In the genomic region with DNA sequence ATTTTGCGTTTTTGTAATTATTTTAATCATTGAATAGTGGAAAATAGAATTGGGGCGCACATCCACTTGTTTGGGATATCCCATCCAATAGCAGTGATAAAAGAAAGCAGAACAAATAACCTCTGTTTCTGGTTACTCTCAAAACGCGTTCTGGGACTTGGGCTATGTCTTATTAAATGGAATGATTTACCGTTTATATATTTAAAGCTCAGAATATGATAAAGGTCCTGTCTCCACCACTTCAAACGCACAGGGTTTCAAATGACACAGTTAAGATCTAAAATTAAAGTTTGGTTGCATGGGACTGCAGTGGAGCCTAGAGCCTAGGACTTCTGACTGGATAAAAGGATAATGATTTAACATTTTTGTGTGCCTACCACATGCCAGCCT, we compare ENCODE assay signal across 8 cellular contexts. TPM values are rescaled to one million over a fixed set of nuclear protein-coding genes. Genes with fewer than 3 reads are reported as not detected.
DNase-seq lines count a peak whose midpoint lies in the region; ATAC-seq and TF ChIP-seq lines count a peak whose summit lies in the region.

No MANE protein-coding gene starts in this region.

- WGBS in IMR-90 (ENCODE audit: extremely low coverage in 2 of 2, insufficient read length in 1 of 2), 2 experiments, result no CpG with 5 or more reads among the region's 6 CpGs

- peak overlapping the region; percentile 97 for H2BK5ac ChIP-seq in IMR-90 (ENCODE audit: low read depth, low read length, poor library complexity, severe bottlenecking)

- H3K27ac ChIP-seq in AG04450 (ENCODE audit: low read depth, low read length) (peak overlapping the region; percentile 42), IMR-90 (ENCODE audit: insufficient read depth, low read length) (peak overlapping the region; percentile 37; the same call in 1 of the 2 replicates)

- H4K20me1 ChIP-seq in IMR-90 (ENCODE audit: insufficient read depth, low read length), result peaks cover 27% of the 10 kb centered on the region

- TF ChIP-seq CTCF in AG04450 (IDR thresholded peaks at IDR 0.05; ENCODE audit: low read depth, low read length), result no peak
- TF ChIP-seq CTCF in IMR-90 (conservative IDR thresholded peaks at IDR 0.05; ENCODE audit: low read depth, low read length), result no peak
- no peak for TF ChIP-seq CTCF in choroid plexus epithelial cell (conservative IDR thresholded peaks at IDR 0.05; ENCODE audit: low read depth, low read length)

- no peak overlapping the region for H2AK5ac ChIP-seq in IMR-90 (ENCODE audit: low read depth, low read length)

- H3K4me3 Mint-ChIP-seq in naive thymus-derived CD8-positive, alpha-beta T cell, result peak overlapping the region; percentile 96 to 100 (median 99)

- peak overlapping the region; percentile 100; the same call in 1 of the 2 replicates for H3K23ac ChIP-seq in IMR-90 (ENCODE audit: low read depth, low read length)

- H2BK120ac ChIP-seq in IMR-90 (ENCODE audit: low read depth, low read length), result peak overlapping the region; percentile 2; the same call in 1 of the 2 replicates

- H3K4me3 ChIP-seq in AG04450 (ENCODE audit: low read depth, low read length), result no peak overlapping the region
- no peak overlapping the region for H3K4me3 ChIP-seq in IMR-90 (ENCODE audit: insufficient read depth, low read depth, low read length)
- peak overlapping the region; percentile 17 for H3K4me3 ChIP-seq in choroid plexus epithelial cell (ENCODE audit: low read depth, low read length)

- in situ Hi-C loops in IMR-90 (cut with MboI; ENCODE audit: low sequenced_read_pairs), result no loop called here

- no peak overlapping the region for H2BK20ac ChIP-seq in IMR-90 (ENCODE audit: low read depth, low read length)

- H3K4me1 Mint-ChIP-seq in naive thymus-derived CD8-positive, alpha-beta T cell, result peaks cover 33 to 60% (median 50%) of the 10 kb centered on the region in 4 donors

- no peak overlapping the region for H3K18ac ChIP-seq in IMR-90 (ENCODE audit: low read depth, low read length)

- H3K27me3 Mint-ChIP-seq in naive thymus-derived CD8-positive, alpha-beta T cell, result peaks cover 0 to 1% (median 0%) of the 10 kb centered on the region in 5 donors

- H4K5ac ChIP-seq in IMR-90 (ENCODE audit: low read depth, low read length), result no peak overlapping the region

- DNase-seq in AG04450 (ENCODE audit: low read depth, low spot score) (no peak), IMR-90 (no peak), choroid plexus epithelial cell (ENCODE audit: low read depth) (no peak), head of caudate nucleus (no peak)
- DNase-seq in naive thymus-derived CD8-positive, alpha-beta T cell, result no peak

- no peak overlapping the region for H2AFZ ChIP-seq in IMR-90 (replicated peaks; ENCODE audit: low read length, poor library complexity)

- H3K14ac ChIP-seq in IMR-90 (replicated peaks; ENCODE audit: low read depth, low read length), result peak overlapping the region; percentile 75; the same call in 1 of the 2 replicates

- no TSS peak for BruUV-seq in IMR-90 (replicated peaks; lab: Mats Ljungman, UMichigan)

- H3K9me3 ChIP-seq in AG04450 (ENCODE audit: control insufficient read depth, insufficient read depth, low read length) (no peaks in the 10 kb centered on the region; the same call in 1 of the 2 replicates), IMR-90 (ENCODE audit: control insufficient read depth, insufficient read depth, low read length) (no peaks in the 10 kb centered on the region)

- no peak for TF ChIP-seq POLR2A in IMR-90 (IDR thresholded peaks at IDR 0.05; ENCODE audit: low read depth, low read length)

- no peaks in the 10 kb centered on the region for H3K27me3 ChIP-seq in AG04450 (ENCODE audit: control insufficient read depth, insufficient read depth, low read length)
- H3K27me3 ChIP-seq in IMR-90 (ENCODE audit: control insufficient read depth, insufficient read depth, low read length), result no peaks in the 10 kb centered on the region

- no peak for TF ChIP-seq RAD21 in IMR-90 (IDR thresholded peaks at IDR 0.05; ENCODE audit: low read length)

- H4K91ac ChIP-seq in IMR-90 (ENCODE audit: insufficient read depth, low read depth, low read length), result peak overlapping the region; percentile 19; the same call in 1 of the 2 replicates

- peaks cover 19% of the 10 kb centered on the region for H3K36me3 ChIP-seq in IMR-90 (ENCODE audit: control insufficient read depth, insufficient read depth, low read length)

- peak overlapping the region; percentile 100 for H3K56ac ChIP-seq in IMR-90 (ENCODE audit: extremely low read depth, insufficient read depth, low read length)

- peaks cover 11 to 43% of the 10 kb centered on the region in 2 experiments for H3K79me1 ChIP-seq in IMR-90 (ENCODE audit: low read depth in 1 of 2, low read length in 2 of 2)

- peak overlapping the region; percentile 6; the same call in 1 of the 2 replicates for H3K9ac ChIP-seq in IMR-90 (ENCODE audit: low read depth, low read length)

- H2BK15ac ChIP-seq in IMR-90 (ENCODE audit: low read depth, low read length), result no peak overlapping the region

- H3K4me1 ChIP-seq in IMR-90 (ENCODE audit: control insufficient read depth, insufficient read depth, low read length), result peaks cover 5% of the 10 kb centered on the region

- no peaks in the 10 kb centered on the region for H3K9me1 ChIP-seq in IMR-90 (ENCODE audit: insufficient read depth, low read length)

- CTCF ChIA-PET in AG04450 (lab: Charles Lee), result interaction anchor here (1.2 to 2.7 kb wide), 3 partner anchors 10 to 197 kb away, joined by 8 to 13 read pairs (median 8); no protein-coding TSS in a partner anchor
- CTCF ChIA-PET in IMR-90 (lab: Yijun Ruan, JAX), result interaction anchor here (0.5 to 1.5 kb wide), 3 partner anchors 197 to 861 kb away, joined by 3 to 4 read pairs (median 4); no protein-coding TSS in a partner anchor

- H3K4ac ChIP-seq in IMR-90 (ENCODE audit: low read depth, low read length), result peak overlapping the region; percentile 100; the same call in 1 of the 2 replicates

- ATAC-seq in IMR-90 (ENCODE audit: low read depth) (no peak), GM21526 (IDR thresholded peaks at IDR 0.05; ENCODE audit: low FRiP score, unreplicated experiment) (no peak), HG02678 (IDR thresholded peaks at IDR 0.05; ENCODE audit: unreplicated experiment) (no peak), GM21825 (IDR thresholded peaks at IDR 0.05; ENCODE audit: unreplicated experiment) (no peak)
- ATAC-seq in naive thymus-derived CD8-positive, alpha-beta T cell, result no peak

- no peak overlapping the region for H2AK9ac ChIP-seq in IMR-90 (replicated peaks; ENCODE audit: low read depth, low read length, poor library complexity)

- peaks cover 0 to 2% (median 0%) of the 10 kb centered on the region in 9 donors for H3K9me3 Mint-ChIP-seq in naive thymus-derived CD8-positive, alpha-beta T cell

- peaks cover 28 to 33% (median 30%) of the 10 kb centered on the region in 3 donors for H3K36me3 Mint-ChIP-seq in naive thymus-derived CD8-positive, alpha-beta T cell

- H4K8ac ChIP-seq in IMR-90 (ENCODE audit: low read depth in 2 of 2, low read length in 2 of 2), result peak overlapping the region; percentile 96 to 100; a peak in 3 of 4 replicates

- intact Hi-C loops in IMR-90 (cut with micrococcal nuclease) (no loop called here), head of caudate nucleus (cut with DNase I) (no loop called here)

- POLR2A ChIA-PET in AG04450 (lab: Yijun Ruan, JAX), result no interaction called here
- POLR2A ChIA-PET in IMR-90 (lab: Charles Lee; ENCODE audit: unreplicated experiment), result no interaction called here
- POLR2A ChIA-PET in naive thymus-derived CD8-positive, alpha-beta T cell (lab: Charles Lee), result interaction anchor here (1.0 to 15.2 kb wide), 9 partner anchors 7 to 367 kb away, joined by 3 to 220 read pairs (median 26); a partner anchor contains a TSS

- dilution Hi-C loops in IMR-90 (cut with HindIII; ENCODE audit: low sequenced_read_pairs, unreplicated experiment), result no loop called here

- H3K27ac Mint-ChIP-seq in naive thymus-derived CD8-positive, alpha-beta T cell, result peak overlapping the region; percentile 96 to 100 (median 98)

- H3K4me2 ChIP-seq in IMR-90 (ENCODE audit: low read depth, low read length), result no peak overlapping the region; the same call in 1 of the 2 replicates

TF ChIP-seq in IMR-90, 13 proteins besides CTCF, POLR2A, EP300 and RAD21 (continues in another document):
- no peak for TF ChIP-seq SMC3 (IDR thresholded peaks at IDR 0.05; ENCODE audit: low read depth, low read length)
- no peak for TF ChIP-seq CHD1 (IDR thresholded peaks at IDR 0.05; ENCODE audit: low read depth, low read length)
- no peak for TF ChIP-seq NFE2L2 (IDR thresholded peaks at IDR 0.05; ENCODE audit: low read depth, low read length)
- TF ChIP-seq, protein P1, sequence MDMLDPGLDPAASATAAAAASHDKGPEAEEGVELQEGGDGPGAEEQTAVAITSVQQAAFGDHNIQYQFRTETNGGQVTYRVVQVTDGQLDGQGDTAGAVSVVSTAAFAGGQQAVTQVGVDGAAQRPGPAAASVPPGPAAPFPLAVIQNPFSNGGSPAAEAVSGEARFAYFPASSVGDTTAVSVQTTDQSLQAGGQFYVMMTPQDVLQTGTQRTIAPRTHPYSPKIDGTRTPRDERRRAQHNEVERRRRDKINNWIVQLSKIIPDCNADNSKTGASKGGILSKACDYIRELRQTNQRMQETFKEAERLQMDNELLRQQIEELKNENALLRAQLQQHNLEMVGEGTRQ (IDR thresholded peaks at IDR 0.05; ENCODE audit: low read depth, low read length), result no peak
- no peak for TF ChIP-seq MXI1 (IDR thresholded peaks at IDR 0.05; ENCODE audit: borderline replicate concordance, low read depth, low read length)
- no peak for TF ChIP-seq RFX5 (IDR thresholded peaks at IDR 0.05; ENCODE audit: low read depth, low read length)
- no peak for TF ChIP-seq BHLHE40 (IDR thresholded peaks at IDR 0.05; ENCODE audit: low read depth, low read length)
- TF ChIP-seq MAFK (IDR thresholded peaks at IDR 0.05; ENCODE audit: low read depth, low read length), result no peak
- TF ChIP-seq, protein P2, sequence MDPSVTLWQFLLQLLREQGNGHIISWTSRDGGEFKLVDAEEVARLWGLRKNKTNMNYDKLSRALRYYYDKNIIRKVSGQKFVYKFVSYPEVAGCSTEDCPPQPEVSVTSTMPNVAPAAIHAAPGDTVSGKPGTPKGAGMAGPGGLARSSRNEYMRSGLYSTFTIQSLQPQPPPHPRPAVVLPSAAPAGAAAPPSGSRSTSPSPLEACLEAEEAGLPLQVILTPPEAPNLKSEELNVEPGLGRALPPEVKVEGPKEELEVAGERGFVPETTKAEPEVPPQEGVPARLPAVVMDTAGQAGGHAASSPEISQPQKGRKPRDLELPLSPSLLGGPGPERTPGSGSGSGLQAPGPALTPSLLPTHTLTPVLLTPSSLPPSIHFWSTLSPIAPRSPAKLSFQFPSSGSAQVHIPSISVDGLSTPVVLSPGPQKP (IDR thresholded peaks at IDR 0.05; ENCODE audit: borderline replicate concordance, low read depth, low read length), result no peak

RNA-seq across cellular contexts. Expression of a gene that starts 2.3 kb away (rescaled TPM):
- polyA plus RNA-seq in AG04450 (2011; rRNA removed) (2,659 and 3,006 TPM in 2 replicates), IMR-90 (2012; rRNA removed) (2,309 and 2,607 TPM in 2 replicates)
- polyA minus RNA-seq in AG04450 (2011; rRNA and poly(A)+ RNA removed), result 2,306 and 2,503 TPM in 2 replicates
- total RNA-seq in IMR-90 (2012; rRNA removed), result 4,053 and 4,346 TPM in 2 replicates
- 891 and 1,297 TPM in 2 replicates for polyA plus RNA-seq in IMR-90 (2012; cell fraction: cytosol; rRNA removed)
- 378 and 1,026 TPM in 2 replicates for polyA plus RNA-seq in IMR-90 (2012; cell fraction: nucleus; rRNA removed; ENCODE audit: low replicate concordance)
- total RNA-seq in naive thymus-derived CD8-positive, alpha-beta T cell, result 100 to 1,000 TPM; 892 to 941 TPM
- polyA plus RNA-seq in naive thymus-derived CD8-positive, alpha-beta T cell, result 1,000 to 10,000 TPM; 1,075 to 1,399 (median 1,151) TPM
